ENCODE assay signal across 29 cellular contexts in the genomic region with DNA sequence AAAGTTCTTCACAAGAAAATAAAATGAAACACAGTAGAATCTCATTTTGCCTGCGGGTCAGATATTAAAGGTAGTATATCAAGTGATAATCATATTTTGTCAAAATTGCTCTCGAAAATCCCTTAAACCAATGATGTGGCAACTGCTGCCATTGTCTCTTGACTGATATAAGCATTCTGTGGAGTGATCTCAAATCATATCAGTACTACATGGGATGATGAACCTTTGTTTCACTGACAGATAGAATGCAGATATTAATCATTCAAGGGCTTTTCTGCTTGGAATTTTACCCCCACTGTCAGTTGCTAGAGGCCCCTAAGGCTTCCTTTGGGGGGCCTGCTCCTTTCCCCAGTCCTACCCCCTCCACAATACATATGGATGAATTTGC. TPM values are rescaled to one million over a fixed set of nuclear protein-coding genes. Genes with fewer than 3 reads are reported as not detected.
"Had no signal": no experiment of that assay in that cellular context is flagged by ENCODE, and none has a peak within 500 bp of the region (broad histone marks: within the 10 kb centered on the region; RNA-seq: fewer than 3 reads in every experiment).

No MANE protein-coding gene starts in this region.

- H3K36me3 Mint-ChIP-seq: activated naive CD8-positive, alpha-beta T cell treated with anti-CD3 and anti-CD28 coated beads, Interleukin-2, amount 10 ng/mL, durations not matched to agents 7 days and 5 days had no signal

- H3K4me1 ChIP-seq: breast epithelium, colonic mucosa, gastroesophageal sphincter had no signal

- H3K9me3 Mint-ChIP-seq: activated B cell treated with CpG ODN at 0.5 μM for 24 hours; activated naive CD4-positive, alpha-beta T cell treated with anti-CD3 and anti-CD28 coated beads, Interleukin-2, amount 50 U/mL, for 72 hours; brain; T-helper 2 cell treated with Interferon-gamma antibody and Interleukin-4, amounts not matched to agents 5 μg/mL and 100 μg/mL, for 36 hours had no signal

- H3K27ac Mint-ChIP-seq: activated B cell treated with CpG ODN at 0.5 μM for 24 hours; activated CD4-positive, alpha-beta memory T cell treated with anti-CD3 and anti-CD28 coated beads, Interleukin-2, amount 10 ng/mL, durations not matched to agents 7 days and 5 days; activated CD4-positive, alpha-beta T cell treated with anti-CD3 and anti-CD28 coated beads, Interleukin-2, amount 10 ng/mL, durations not matched to agents 7 days and 5 days; activated naive CD4-positive, alpha-beta T cell treated with anti-CD3 and anti-CD28 coated beads, Interleukin-2, amount 50 U/mL, for 72 hours; activated naive CD8-positive, alpha-beta T cell treated with anti-CD3 and anti-CD28 coated beads, Interleukin-2, amount 10 ng/mL, durations not matched to agents 7 days and 5 days; brain; T-helper 17 cell; T-helper 2 cell treated with Interferon-gamma antibody and Interleukin-4, amounts not matched to agents 5 μg/mL and 100 μg/mL, for 36 hours had no signal

- H3K4me1 Mint-ChIP-seq: activated B cell treated with CpG ODN at 0.5 μM for 24 hours; activated CD4-positive, alpha-beta T cell treated with anti-CD3 and anti-CD28 coated beads, Interleukin-2, amount 10 ng/mL, durations not matched to agents 7 days and 5 days; activated naive CD8-positive, alpha-beta T cell treated with anti-CD3 and anti-CD28 coated beads, Interleukin-2, amount 10 ng/mL, durations not matched to agents 7 days and 5 days; brain; T-helper 17 cell had no signal

- H3K4me3 Mint-ChIP-seq: activated B cell treated with CpG ODN at 0.5 μM for 24 hours; activated CD4-positive, alpha-beta memory T cell treated with anti-CD3 and anti-CD28 coated beads, Interleukin-2, amount 10 ng/mL, durations not matched to agents 7 days and 5 days; activated CD4-positive, alpha-beta T cell treated with anti-CD3 and anti-CD28 coated beads, Interleukin-2, amount 10 ng/mL, durations not matched to agents 7 days and 5 days; activated naive CD8-positive, alpha-beta T cell treated with anti-CD3 and anti-CD28 coated beads, Interleukin-2, amount 10 ng/mL, durations not matched to agents 7 days and 5 days; brain; T-helper 17 cell; T-helper 2 cell treated with Interferon-gamma antibody and Interleukin-4, amounts not matched to agents 5 μg/mL and 100 μg/mL, for 36 hours had no signal

- H3K36me3 ChIP-seq: ascending aorta, cardiac muscle cell, colonic mucosa, esophagus squamous epithelium, WERI-Rb-1 had no signal

- DNase-seq: activated B cell treated with CpG ODN at 0.5 μM for 24 hours; activated CD4-positive, alpha-beta memory T cell treated with anti-CD3 and anti-CD28 coated beads, Interleukin-2, amount 10 ng/mL, durations not matched to agents 7 days and 5 days; activated CD4-positive, alpha-beta T cell treated with anti-CD3 and anti-CD28 coated beads, Interleukin-2, amount 10 ng/mL, durations not matched to agents 7 days and 5 days; activated CD4-positive, alpha-beta T cell treated with anti-CD3 and anti-CD28 coated beads, Interleukin-2, amount 50 U/mL, for 4 hours; activated CD8-positive, alpha-beta memory T cell treated with anti-CD3 and anti-CD28 coated beads, Interleukin-2, amount 50 U/mL, for 48 hours; activated effector memory CD4-positive, alpha-beta T cell treated with Interleukin-2 at 50 U/mL for 16 hours; activated gamma-delta T cell treated with Interleukin-2 at 50 U/mL for 16 hours; activated naive CD4-positive, alpha-beta T cell treated with Interleukin-2 at 50 U/mL for 16 hours; activated naive CD8-positive, alpha-beta T cell treated with anti-CD3 and anti-CD28 coated beads, Interleukin-2, amount 10 ng/mL, durations not matched to agents 7 days and 5 days; central memory CD4-positive, alpha-beta T cell; cerebellar nuclear complex; colonic mucosa; effector CD8-positive, alpha-beta T cell; esophagus squamous epithelium; foreskin melanocyte; heart right ventricle; T-helper 1 cell; T-helper 17 cell; T1000; WERI-Rb-1 had no signal

- H3K27me3 Mint-ChIP-seq: activated CD4-positive, alpha-beta T cell treated with anti-CD3 and anti-CD28 coated beads, Interleukin-2, amount 10 ng/mL, durations not matched to agents 7 days and 5 days; brain had no signal

- H3K27ac ChIP-seq: ascending aorta, breast epithelium, cardiac muscle cell, colonic mucosa, epithelial cell of prostate, esophagus squamous epithelium, gastroesophageal sphincter, heart right ventricle, WERI-Rb-1 had no signal

- H3K9me3 ChIP-seq: ascending aorta, breast epithelium, colonic mucosa, esophagus squamous epithelium, gastroesophageal sphincter, heart right ventricle had no signal

- ATAC-seq: activated CD4-positive, CD25-positive, alpha-beta regulatory T cell treated with anti-CD3 and anti-CD28 coated beads, Interleukin-2, amount 50 U/mL, for 24 hours; gastroesophageal sphincter; heart right ventricle; T-helper 17 cell had no signal

- H3K4me3 ChIP-seq: ascending aorta, breast epithelium, cardiac muscle cell, colonic mucosa, esophagus squamous epithelium, gastroesophageal sphincter, heart right ventricle had no signal

RNA-seq across cellular contexts. Expression of a gene that starts 31.3 kb away (rescaled TPM):
- total RNA-seq: activated B cell treated with CpG ODN at 0.5 μM for 24 hours; activated CD4-positive, alpha-beta memory T cell treated with anti-CD3 and anti-CD28 coated beads, Interleukin-2, amount 10 ng/mL, durations not matched to agents 7 days and 5 days; activated naive CD4-positive, alpha-beta T cell treated with anti-CD3 and anti-CD28 coated beads, Interleukin-2, amount 50 U/mL, for 72 hours; activated naive CD8-positive, alpha-beta T cell treated with anti-CD3 and anti-CD28 coated beads, Interleukin-2, amount 10 ng/mL, durations not matched to agents 7 days and 5 days had no signal
